11 cellular contexts compared by ENCODE assay signal in genomic region chr20:59820204-59821041, GRCh38.
DNase-seq lines count a peak whose midpoint lies in the region; ATAC-seq, FAIRE-seq and TF ChIP-seq lines count a peak whose summit lies in the region.
"Had no signal": no experiment of that assay in that cellular context is flagged by ENCODE, and none has a peak within 500 bp of the region (broad histone marks: within the 10 kb centered on the region; RNA-seq: fewer than 3 reads in every experiment).

No MANE protein-coding gene starts in this region.

- no peak overlapping the region for H3K27ac ChIP-seq in SK-N-SH (ENCODE audit: low read depth in 2 of 2, low read length in 1 of 2)
- peak overlapping the region; percentile 74 for H3K27ac ChIP-seq in layer of hippocampus (ENCODE audit: low read depth, low read length)
- H3K27ac ChIP-seq: breast epithelium, right lobe of liver had no signal

- WGBS in SK-N-SH (ENCODE audit: low lambda C conversion rate): 44% methylated on average over 10 of the region's 11 CpGs

- TF ChIP-seq CTCF in SK-N-SH (IDR thresholded peaks at IDR 0.05): no peak

- ATAC-seq in SK-N-SH treated with all-trans-retinoic acid at 6 μM for 48 hours: no peak
- no peak for ATAC-seq in GM21825 (IDR thresholded peaks at IDR 0.05; ENCODE audit: unreplicated experiment)
- ATAC-seq: right lobe of liver had no signal

- H3K4me3 ChIP-seq in SK-N-SH (ENCODE audit: low read depth in 2 of 2, low read length in 1 of 2): no peak overlapping the region
- H3K4me3 ChIP-seq: breast epithelium, right lobe of liver had no signal

- H3K9me2 ChIP-seq in SK-N-SH: no peaks in the 10 kb centered on the region

- no peaks in the 10 kb centered on the region for H3K36me3 ChIP-seq in SK-N-SH (replicated peaks in 1 of 2; ENCODE audit: control insufficient read depth in 1 of 2, insufficient read depth in 2 of 2, low read length in 1 of 2)
- H3K36me3 ChIP-seq: breast epithelium, right lobe of liver had no signal

- no peak overlapping the region for H3K4me2 ChIP-seq in SK-N-SH

- CTCF ChIA-PET in SK-N-SH (lab: Yijun Ruan, JAX): interaction anchor here (0.5 to 2.6 kb wide), 8 partner anchors 11 to 259 kb away, joined by 3 to 8 read pairs (median 4); no protein-coding TSS in a partner anchor

- H3K9ac ChIP-seq in SK-N-SH: no peak overlapping the region

- POLR2A ChIA-PET in SK-N-SH (lab: Yijun Ruan, JAX): no interaction called here

- DNase-seq in SK-N-SH (peak; percentile 24), anterior cingulate cortex (lab: John Stamatoyannopoulos, UW) (peak in 46 of 58 donors; percentile 20 to 87 (median 58)), urothelium cell line (ENCODE audit: low spot score) (no peak), GM19240 (ENCODE audit: insufficient read length, low spot score) (no peak)
- DNase-seq in activated naive CD4-positive, alpha-beta T cell treated with anti-CD3 and anti-CD28 coated beads, Interleukin-2, amount 50 U/mL, for 16 hours: no peak
- DNase-seq: activated CD4-positive, alpha-beta T cell treated with anti-CD3 and anti-CD28 coated beads for 1 hour; right lobe of liver had no signal

- no peaks in the 10 kb centered on the region; a peak in 1 of 4 replicates for H3K4me1 ChIP-seq in SK-N-SH (ENCODE audit: control insufficient read depth in 1 of 2, insufficient read depth in 2 of 2, low read depth in 1 of 2, low read length in 1 of 2)
- H3K4me1 ChIP-seq: breast epithelium, right lobe of liver had no signal

- no peaks in the 10 kb centered on the region for H3K79me2 ChIP-seq in SK-N-SH (ENCODE audit: insufficient read depth)

- no peaks in the 10 kb centered on the region for H3K9me3 ChIP-seq in SK-N-SH
- H3K9me3 ChIP-seq: breast epithelium, right lobe of liver had no signal

- no peak overlapping the region for H2AFZ ChIP-seq in SK-N-SH (ENCODE audit: low read depth)

- no peaks in the 10 kb centered on the region for H3F3A ChIP-seq in SK-N-SH (replicated peaks; ENCODE audit: insufficient read depth)

- peak; percentile 56 for FAIRE-seq in urothelium cell line (lab: Jason Lieb, UNC)

- TF ChIP-seq EP300 in SK-N-SH (IDR thresholded peaks at IDR 0.05; ENCODE audit: borderline replicate concordance in 1 of 2, low read depth in 1 of 2, low read length in 1 of 2): no peak

- no peaks in the 10 kb centered on the region for H4K20me1 ChIP-seq in SK-N-SH (ENCODE audit: insufficient read depth)

- TF ChIP-seq RAD21 in SK-N-SH (IDR thresholded peaks at IDR 0.05; ENCODE audit: low read length): no peak

- H3K27me3 ChIP-seq in SK-N-SH (ENCODE audit: insufficient read depth) (no peaks in the 10 kb centered on the region), layer of hippocampus (ENCODE audit: control insufficient read depth, insufficient read depth, low read length) (no peaks in the 10 kb centered on the region)
- H3K27me3 ChIP-seq: right lobe of liver had no signal

TF ChIP-seq in SK-N-SH, 30 proteins besides CTCF, POLR2A, EP300 and RAD21 (continues in another document):
- no peak for TF ChIP-seq ELF1 (IDR thresholded peaks at IDR 0.05)
- TF ChIP-seq NFIC (IDR thresholded peaks at IDR 0.05; ENCODE audit: borderline replicate concordance): no peak
- no peak for TF ChIP-seq FOXJ3 (CRISPR knock-in tag; IDR thresholded peaks at IDR 0.05)
- TF ChIP-seq POLR2AphosphoS5 (IDR thresholded peaks at IDR 0.05; ENCODE audit: low read depth, low read length): no peak
- TF ChIP-seq SIN3A (IDR thresholded peaks at IDR 0.05; ENCODE audit: borderline replicate concordance, low read depth, low read length): no peak
- no peak for TF ChIP-seq MAX (IDR thresholded peaks at IDR 0.05; ENCODE audit: low read depth)
- no peak for TF ChIP-seq MEF2A (IDR thresholded peaks at IDR 0.05; ENCODE audit: borderline replicate concordance, low read depth)
- TF ChIP-seq CHD2 (IDR thresholded peaks at IDR 0.05; ENCODE audit: low read length, partially characterized antibody): no peak
- TF ChIP-seq GATA2 (CRISPR knock-in tag; IDR thresholded peaks at IDR 0.05): no peak
- TF ChIP-seq ZBTB33 (IDR thresholded peaks at IDR 0.05; ENCODE audit: borderline replicate concordance, low read depth): no peak
- no peak for TF ChIP-seq GABPA (IDR thresholded peaks at IDR 0.05; ENCODE audit: low read depth)

TF ChIP-seq in SK-N-SH treated with all-trans-retinoic acid at 6 μM for 48 hours, 23 proteins besides CTCF, POLR2A, EP300 and RAD21 (continues in another document):
- TF ChIP-seq ARNTL (CRISPR knock-in tag; IDR thresholded peaks at IDR 0.05; ENCODE audit: borderline replicate concordance, low read depth) (no peak), ZNF8 (CRISPR knock-in tag; IDR thresholded peaks at IDR 0.05) (no peak), TCF4 (CRISPR knock-in tag; IDR thresholded peaks at IDR 0.05; ENCODE audit: borderline replicate concordance) (no peak), ZNF565 (CRISPR knock-in tag; conservative IDR thresholded peaks at IDR 0.05; ENCODE audit: low read depth) (no peak), ZFP30 (CRISPR knock-in tag; IDR thresholded peaks at IDR 0.05) (no peak), CSRNP3 (CRISPR knock-in tag; IDR thresholded peaks at IDR 0.05) (no peak), ZNF70 (CRISPR knock-in tag; IDR thresholded peaks at IDR 0.05) (no peak), BACH2 (CRISPR knock-in tag; IDR thresholded peaks at IDR 0.05; ENCODE audit: borderline replicate concordance) (no peak), CSDC2 (CRISPR knock-in tag; IDR thresholded peaks at IDR 0.05) (no peak), POU6F1 (CRISPR knock-in tag; IDR thresholded peaks at IDR 0.05; ENCODE audit: borderline replicate concordance, low read depth) (no peak), ESRRG (CRISPR knock-in tag; IDR thresholded peaks at IDR 0.05) (no peak), ISL1 (CRISPR knock-in tag; IDR thresholded peaks at IDR 0.05) (no peak), PATZ1 (CRISPR knock-in tag; IDR thresholded peaks at IDR 0.05; ENCODE audit: borderline replicate concordance) (no peak), GLIS3 (CRISPR knock-in tag; IDR thresholded peaks at IDR 0.05) (no peak), ZC3H10 (CRISPR knock-in tag; IDR thresholded peaks at IDR 0.05) (no peak)

Comparison
In these comparisons a context has a peak if more than half of its experiments do, and no peak if none do; other contexts are left out.
1. DNase-seq: peak in SK-N-SH (single experiment) and anterior cingulate cortex (46 of 58); none in urothelium cell line (single experiment), GM19240 (single experiment) and activated naive CD4-positive, alpha-beta T cell treated with anti-CD3 and anti-CD28 coated beads, Interleukin-2, amount 50 U/mL, for 16 hours (single experiment).